In genomic region chr3:65632409-65632808, GRCh38 we compare ENCODE assay signal across 3 cellular contexts.
TF ChIP-seq lines count a peak whose summit lies in the region.

No MANE protein-coding gene starts in this region.

TF ChIP-seq in liver, 16 proteins besides CTCF, POLR2A, EP300 and RAD21:
- no peak for TF ChIP-seq HNF4G (IDR thresholded peaks at IDR 0.05)
- no peak for TF ChIP-seq REST (IDR thresholded peaks at IDR 0.05)
- TF ChIP-seq HNF4A (conservative IDR thresholded peaks at IDR 0.05): no peak
- TF ChIP-seq, protein P1, sequence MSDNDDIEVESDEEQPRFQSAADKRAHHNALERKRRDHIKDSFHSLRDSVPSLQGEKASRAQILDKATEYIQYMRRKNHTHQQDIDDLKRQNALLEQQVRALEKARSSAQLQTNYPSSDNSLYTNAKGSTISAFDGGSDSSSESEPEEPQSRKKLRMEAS (IDR thresholded peaks at IDR 0.05): no peak
- peak; percentile 69 for TF ChIP-seq NR2F2 (IDR thresholded peaks at IDR 0.05)
- no peak for TF ChIP-seq GABPA (IDR thresholded peaks at IDR 0.05 in 1 of 2, conservative IDR thresholded peaks at IDR 0.05 in 1 of 2)
- no peak for TF ChIP-seq ZBTB33 (IDR thresholded peaks at IDR 0.05)

TF ChIP-seq in HepG2, 621 proteins besides CTCF, POLR2A, EP300 and RAD21 (continues in another document):
- no peak for TF ChIP-seq SRSF4 (IDR thresholded peaks at IDR 0.05; ENCODE audit: low read depth, low read length, poor library complexity, severe bottlenecking)
- no peak for TF ChIP-seq SP4 (CRISPR knock-in tag; IDR thresholded peaks at IDR 0.05)
- no peak for TF ChIP-seq SSRP1 (CRISPR knock-in tag; IDR thresholded peaks at IDR 0.05)
- TF ChIP-seq RNF219 (CRISPR knock-in tag; IDR thresholded peaks at IDR 0.05): no peak
- TF ChIP-seq KDM6A (CRISPR knock-in tag; IDR thresholded peaks at IDR 0.05; ENCODE audit: low read depth): no peak
- no peak for TF ChIP-seq FOXJ3 (CRISPR knock-in tag; IDR thresholded peaks at IDR 0.05; ENCODE audit: borderline replicate concordance)
- TF ChIP-seq GPBP1L1 (CRISPR knock-in tag; IDR thresholded peaks at IDR 0.05): no peak
- TF ChIP-seq NR2F1 (CRISPR knock-in tag; IDR thresholded peaks at IDR 0.05): no peak
- no peak for TF ChIP-seq ZNF20 (CRISPR knock-in tag; IDR thresholded peaks at IDR 0.05)
- TF ChIP-seq ZNF496 (CRISPR knock-in tag; IDR thresholded peaks at IDR 0.05; ENCODE audit: insufficient replicate concordance): no peak
- no peak for TF ChIP-seq RERE (CRISPR knock-in tag; IDR thresholded peaks at IDR 0.05; ENCODE audit: low read depth)
- no peak for TF ChIP-seq FIP1L1 (IDR thresholded peaks at IDR 0.05; ENCODE audit: borderline replicate concordance, insufficient read depth, low read depth, low read length)
- TF ChIP-seq, protein P2, sequence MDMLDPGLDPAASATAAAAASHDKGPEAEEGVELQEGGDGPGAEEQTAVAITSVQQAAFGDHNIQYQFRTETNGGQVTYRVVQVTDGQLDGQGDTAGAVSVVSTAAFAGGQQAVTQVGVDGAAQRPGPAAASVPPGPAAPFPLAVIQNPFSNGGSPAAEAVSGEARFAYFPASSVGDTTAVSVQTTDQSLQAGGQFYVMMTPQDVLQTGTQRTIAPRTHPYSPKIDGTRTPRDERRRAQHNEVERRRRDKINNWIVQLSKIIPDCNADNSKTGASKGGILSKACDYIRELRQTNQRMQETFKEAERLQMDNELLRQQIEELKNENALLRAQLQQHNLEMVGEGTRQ (IDR thresholded peaks at IDR 0.05; ENCODE audit: low read depth, low read length): no peak
- TF ChIP-seq, protein P2 (CRISPR knock-in tag; IDR thresholded peaks at IDR 0.05; ENCODE audit: borderline replicate concordance): no peak
- TF ChIP-seq DDIT3 (CRISPR knock-in tag; IDR thresholded peaks at IDR 0.05): no peak

TF ChIP-seq in K562, 482 proteins besides CTCF, POLR2A, EP300 and RAD21:
- TF ChIP-seq HDAC6 (IDR thresholded peaks at IDR 0.05; ENCODE audit: low read depth, low read length) (no peak), IRF9 (tag; IDR thresholded peaks at IDR 0.05) (no peak), ZBED1 (IDR thresholded peaks at IDR 0.05) (no peak), ZNF717 (CRISPR knock-in tag; IDR thresholded peaks at IDR 0.05) (no peak), HNRNPK (IDR thresholded peaks at IDR 0.05; ENCODE audit: low read depth, low read length, poor library complexity, severe bottlenecking) (no peak), HNRNPLL (IDR thresholded peaks at IDR 0.05; ENCODE audit: low read depth, low read length, poor library complexity, severe bottlenecking) (no peak), ZBTB11 (CRISPR knock-in tag; IDR thresholded peaks at IDR 0.05) (no peak), CHD4 (IDR thresholded peaks at IDR 0.05; ENCODE audit: insufficient read depth, insufficient replicate concordance, low read depth, low read length, poor library complexity, severe bottlenecking) (no peak), ZFX (CRISPR knock-in tag; IDR thresholded peaks at IDR 0.05) (no peak), NCOA2 (IDR thresholded peaks at IDR 0.05; ENCODE audit: partially characterized antibody in 2 of 2) (no peak), ELK1 (CRISPR knock-in tag; IDR thresholded peaks at IDR 0.05) (no peak), RNF2 (IDR thresholded peaks at IDR 0.05) (no peak), CBX1 (IDR thresholded peaks at IDR 0.05; ENCODE audit: low read depth) (no peak)
- TF ChIP-seq, protein P3, sequence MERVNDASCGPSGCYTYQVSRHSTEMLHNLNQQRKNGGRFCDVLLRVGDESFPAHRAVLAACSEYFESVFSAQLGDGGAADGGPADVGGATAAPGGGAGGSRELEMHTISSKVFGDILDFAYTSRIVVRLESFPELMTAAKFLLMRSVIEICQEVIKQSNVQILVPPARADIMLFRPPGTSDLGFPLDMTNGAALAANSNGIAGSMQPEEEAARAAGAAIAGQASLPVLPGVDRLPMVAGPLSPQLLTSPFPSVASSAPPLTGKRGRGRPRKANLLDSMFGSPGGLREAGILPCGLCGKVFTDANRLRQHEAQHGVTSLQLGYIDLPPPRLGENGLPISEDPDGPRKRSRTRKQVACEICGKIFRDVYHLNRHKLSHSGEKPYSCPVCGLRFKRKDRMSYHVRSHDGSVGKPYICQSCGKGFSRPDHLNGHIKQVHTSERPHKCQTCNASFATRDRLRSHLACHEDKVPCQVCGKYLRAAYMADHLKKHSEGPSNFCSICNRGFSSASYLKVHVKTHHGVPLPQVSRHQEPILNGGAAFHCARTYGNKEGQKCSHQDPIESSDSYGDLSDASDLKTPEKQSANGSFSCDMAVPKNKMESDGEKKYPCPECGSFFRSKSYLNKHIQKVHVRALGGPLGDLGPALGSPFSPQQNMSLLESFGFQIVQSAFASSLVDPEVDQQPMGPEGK (CRISPR knock-in tag; IDR thresholded peaks at IDR 0.05; ENCODE audit: borderline replicate concordance): no peak
TF ChIP-seq in K562: peak in this region for 0.
